17 cellular contexts compared by ENCODE assay signal in genomic region chr20:39547546-39548410, GRCh38.
DNase-seq lines count a peak whose midpoint lies in the region; FAIRE-seq and TF ChIP-seq lines count a peak whose summit lies in the region.
"Had no signal": no experiment of that assay in that cellular context is flagged by ENCODE, and none has a peak within 500 bp of the region (broad histone marks: within the 10 kb centered on the region; RNA-seq: fewer than 3 reads in every experiment).

No MANE protein-coding gene starts in this region.

- peak overlapping the region; percentile 10; the same call in 1 of the 2 replicates for H2BK20ac ChIP-seq in H1 (ENCODE audit: low read length)

- H3K36me3 ChIP-seq in GM06990 (ENCODE audit: control insufficient read depth, insufficient read depth, low read length) (no peaks in the 10 kb centered on the region), Loucy (ENCODE audit: insufficient read depth, low read length) (no peaks in the 10 kb centered on the region), H1 (ENCODE audit: control insufficient read depth in 2 of 4, insufficient read depth in 4 of 4, low read length in 3 of 4) (no peaks in the 10 kb centered on the region), neural progenitor cell (no peaks in the 10 kb centered on the region), neuronal stem cell (replicated peaks in 1 of 2; ENCODE audit: control insufficient read depth in 2 of 2, insufficient read depth in 2 of 2, low read length in 2 of 2) (no peaks in the 10 kb centered on the region)

- H3K18ac ChIP-seq in H1 (ENCODE audit: extremely low read depth, low read length) (no peak overlapping the region), neuronal stem cell (ENCODE audit: low read length) (no peak overlapping the region)

- H3K4me3 ChIP-seq in GM06990 (replicated peaks; ENCODE audit: low read depth, low read length), result no peak overlapping the region
- no peak overlapping the region for H3K4me3 ChIP-seq in Loucy (ENCODE audit: low read length, poor library complexity, severe bottlenecking)
- H3K4me3 ChIP-seq in H1 (ENCODE audit: extremely low read depth in 1 of 4, insufficient read depth in 2 of 4, low read depth in 3 of 4, low read length in 4 of 4), result no peak overlapping the region
- no peak overlapping the region for H3K4me3 ChIP-seq in neural progenitor cell
- H3K4me3 ChIP-seq in neuronal stem cell (ENCODE audit: low read length in 2 of 2), result no peak overlapping the region

- H2BK120ac ChIP-seq in H1 (replicated peaks; ENCODE audit: low read depth, low read length) (no peak overlapping the region), neuronal stem cell (ENCODE audit: low read depth, low read length) (no peak overlapping the region)

- H3K23ac ChIP-seq in H1 (ENCODE audit: insufficient read length) (no peak overlapping the region), neuronal stem cell (ENCODE audit: low read depth, low read length, poor library complexity) (no peak overlapping the region)

- whole genome bisulfite sequencing in H1 (ENCODE audit: extremely low coverage in 1 of 2, insufficient coverage in 1 of 2, insufficient read length in 1 of 2, insufficient replicate concordance in 2 of 2, low coverage in 1 of 2, low lambda C conversion rate in 2 of 2, missing lambda C conversion rate in 1 of 2), 2 experiments, result 91% methylated on average over 6 of the region's 6 CpGs; no CpG with 5 or more reads in 1 of the 2 experiments
- WGBS in neuronal stem cell (ENCODE audit: extremely low coverage in 2 of 2, insufficient read length in 2 of 2, insufficient replicate concordance in 1 of 2), 2 donors, result no CpG with 5 or more reads among the region's 6 CpGs

- H3K56ac ChIP-seq in H1 (replicated peaks; ENCODE audit: insufficient read length, low read depth, low read length), result no peak overlapping the region

- H3K79me2 ChIP-seq in Loucy (ENCODE audit: insufficient read depth, low read length) (no peaks in the 10 kb centered on the region), H1 (ENCODE audit: control insufficient read depth in 1 of 2, insufficient read depth in 2 of 2, low read length in 2 of 2) (no peaks in the 10 kb centered on the region), neural progenitor cell (ENCODE audit: low read depth) (no peaks in the 10 kb centered on the region)

- no peak for FAIRE-seq in H1 (lab: Jason Lieb, UNC)
- FAIRE-seq: GM12892, GM19239 had no signal

- H3K27me3 ChIP-seq in GM06990 (replicated peaks; ENCODE audit: control insufficient read depth, insufficient read depth, low read length), result no peaks in the 10 kb centered on the region
- no peaks in the 10 kb centered on the region for H3K27me3 ChIP-seq in Loucy (ENCODE audit: insufficient read depth, low read length, poor library complexity, severe bottlenecking)
- no peaks in the 10 kb centered on the region for H3K27me3 ChIP-seq in H1 (replicated peaks in 1 of 4; ENCODE audit: control insufficient read depth in 3 of 4, extremely low read depth in 1 of 4, insufficient read depth in 3 of 4, low read length in 3 of 4)
- no peaks in the 10 kb centered on the region for H3K27me3 ChIP-seq in neural progenitor cell
- no peaks in the 10 kb centered on the region for H3K27me3 ChIP-seq in neuronal stem cell (ENCODE audit: control insufficient read depth in 3 of 3, insufficient read depth in 3 of 3, low read depth in 1 of 3, low read length in 3 of 3)

- no peak overlapping the region for H3K27ac Mint-ChIP-seq in neural progenitor cell

- H4K20me1 ChIP-seq in Loucy (ENCODE audit: insufficient read depth, low read length, poor library complexity, severe bottlenecking) (no peaks in the 10 kb centered on the region), H1 (replicated peaks in 1 of 2; ENCODE audit: control insufficient read depth in 1 of 2, insufficient read depth in 2 of 2, low read length in 2 of 2) (no peaks in the 10 kb centered on the region), neural progenitor cell (ENCODE audit: low read depth) (no peaks in the 10 kb centered on the region)

- H3K14ac ChIP-seq in H1 (ENCODE audit: insufficient read length) (no peak overlapping the region), neuronal stem cell (ENCODE audit: low read length) (no peak overlapping the region)

- H3K9ac ChIP-seq in Loucy (ENCODE audit: low read depth, low read length, poor library complexity, severe bottlenecking) (no peak overlapping the region), H1 (replicated peaks in 1 of 4; ENCODE audit: extremely low read depth in 1 of 4, low read depth in 3 of 4, low read length in 3 of 4) (no peak overlapping the region), neural progenitor cell (no peak overlapping the region), neuronal stem cell (ENCODE audit: low read depth, low read length, poor library complexity) (no peak overlapping the region)

- no peak overlapping the region for H2BK12ac ChIP-seq in H1 (ENCODE audit: low read depth, low read length)
- no peak overlapping the region for H2BK12ac ChIP-seq in neuronal stem cell (ENCODE audit: low read length)

- CTCF ChIA-PET in H1 (lab: Charles Lee; ENCODE audit: partially characterized antibody), result interaction anchor here (0.7 to 2.6 kb wide), 10 partner anchors 12 to 435 kb away, joined by 3 to 10 read pairs (median 4); no protein-coding TSS in a partner anchor

- no peak overlapping the region for H4K5ac ChIP-seq in H1 (ENCODE audit: insufficient read length, low read depth, low read length)

- H3K4ac ChIP-seq in H1 (replicated peaks; ENCODE audit: insufficient read length, low read depth, low read length) (no peak overlapping the region), neuronal stem cell (ENCODE audit: low read length) (no peak overlapping the region)

- TF ChIP-seq CTCF in GM06990 (IDR thresholded peaks at IDR 0.05; ENCODE audit: insufficient read depth, low read length, poor library complexity, severe bottlenecking), result peak; percentile 5
- TF ChIP-seq CTCF in Loucy (conservative IDR thresholded peaks at IDR 0.05; ENCODE audit: low read length), result peak; percentile 26; the same call in 1 of the 2 replicates
- TF ChIP-seq CTCF in H1 (IDR thresholded peaks at IDR 0.05; ENCODE audit: control extremely low read depth in 1 of 3, insufficient read depth in 1 of 3, low read depth in 1 of 3, low read length in 3 of 3), result peak in 1 of 3 experiments; percentile 6; a peak in 1 of 4 replicates
- TF ChIP-seq CTCF in neural progenitor cell (IDR thresholded peaks at IDR 0.05), result peak; percentile 16

- H2AFZ ChIP-seq in Loucy (ENCODE audit: low read length) (no peak overlapping the region), H1 (ENCODE audit: low read length) (no peak overlapping the region), neural progenitor cell (replicated peaks) (no peak overlapping the region), neuronal stem cell (ENCODE audit: low read length) (no peak overlapping the region)

- no peak overlapping the region for H3K4me3 Mint-ChIP-seq in neural progenitor cell

- no peak overlapping the region for H4K91ac ChIP-seq in H1 (replicated peaks; ENCODE audit: insufficient read length, low read length)
- H4K91ac ChIP-seq in neuronal stem cell (ENCODE audit: low read depth, low read length, poor library complexity), result no peak overlapping the region

- TF ChIP-seq EP300 in H1 (IDR thresholded peaks at IDR 0.05; ENCODE audit: borderline replicate concordance in 1 of 2, low read depth in 2 of 2, low read length in 2 of 2), result no peak

- DNase-seq in GM06990 (ENCODE audit: extremely low read depth, insufficient read length) (no peak), H1 (ENCODE audit: low read depth in 1 of 2, low spot score in 2 of 2) (no peak), neural progenitor cell (ENCODE audit: low spot score) (no peak), 8988T (no peak), NCI-H226 (no peak), globus pallidus (ENCODE audit: low spot score) (no peak), neuronal stem cell (ENCODE audit: low spot score) (no peak)
- DNase-seq: DMS53, NCI-H1048, NCI-H146, NCI-H2081 treated with DMSO at 0.1 percent for 48 hours, NCI-H2227 treated with DMSO at 0.1 percent for 48 hours, NCI-H526 treated with DMSO at 0.1 percent for 48 hours, Right ventricle myocardium superior had no signal

- H3K27ac ChIP-seq in H1 (ENCODE audit: low read depth, low read length) (no peak overlapping the region), neural progenitor cell (no peak overlapping the region), neuronal stem cell (replicated peaks; ENCODE audit: low read length) (no peak overlapping the region)

- no peaks in the 10 kb centered on the region for H3K4me1 ChIP-seq in Loucy (ENCODE audit: insufficient read depth, low read length, poor library complexity, severe bottlenecking)
- peaks cover 0 to under 1% (median 0%) of the 10 kb centered on the region in 4 experiments; a peak in 1 of 7 replicates for H3K4me1 ChIP-seq in H1 (replicated peaks in 1 of 4; ENCODE audit: control insufficient read depth in 3 of 4, insufficient read depth in 4 of 4, low read length in 3 of 4)
- H3K4me1 ChIP-seq in neural progenitor cell, result peaks cover 4% of the 10 kb centered on the region
- H3K4me1 ChIP-seq in neuronal stem cell (ENCODE audit: control insufficient read depth in 2 of 2, insufficient read depth in 1 of 2, low read depth in 1 of 2, low read length in 2 of 2), result no peaks in the 10 kb centered on the region

- no peaks in the 10 kb centered on the region for H3K23me2 ChIP-seq in H1 (ENCODE audit: low read depth, low read length)

- H3F3A ChIP-seq in Loucy (ENCODE audit: low read depth) (no peaks in the 10 kb centered on the region), neural progenitor cell (ENCODE audit: low read depth) (no peaks in the 10 kb centered on the region)

- no peak for TF ChIP-seq POLR2A in H1 (IDR thresholded peaks at IDR 0.05; ENCODE audit: control extremely low read depth in 1 of 2, low read depth in 2 of 2, low read length in 2 of 2)

- H3K4me2 ChIP-seq in Loucy (ENCODE audit: low read depth, low read length, poor library complexity, severe bottlenecking) (no peak overlapping the region), H1 (ENCODE audit: insufficient read depth in 1 of 2, low read depth in 2 of 2, low read length in 2 of 2) (no peak overlapping the region), neural progenitor cell (no peak overlapping the region), neuronal stem cell (ENCODE audit: insufficient read depth, low read length, poor library complexity, severe bottlenecking) (no peak overlapping the region)

- H2AK5ac ChIP-seq in H1 (ENCODE audit: low read depth, low read length) (no peak overlapping the region), neuronal stem cell (ENCODE audit: low read depth, low read length) (no peak overlapping the region)

- H3K9me3 Mint-ChIP-seq in neural progenitor cell, result no peaks in the 10 kb centered on the region

- H3K27me3 Mint-ChIP-seq in neural progenitor cell (ENCODE audit: insufficient read depth, low read depth), result peaks cover 10% of the 10 kb centered on the region

- H3K36me3 Mint-ChIP-seq in neural progenitor cell, result no peaks in the 10 kb centered on the region

- H2BK5ac ChIP-seq in H1 (ENCODE audit: low read depth, low read length) (no peak overlapping the region), neuronal stem cell (ENCODE audit: low read length) (no peak overlapping the region)

- H3K9me3 ChIP-seq in Loucy (ENCODE audit: insufficient read depth, low read depth, low read length) (no peaks in the 10 kb centered on the region), H1 (ENCODE audit: insufficient read depth in 2 of 2, low read depth in 1 of 2, low read length in 1 of 2) (no peaks in the 10 kb centered on the region), neural progenitor cell (ENCODE audit: low read depth) (no peaks in the 10 kb centered on the region), neuronal stem cell (replicated peaks in 1 of 2; ENCODE audit: control insufficient read depth in 2 of 2, insufficient read depth in 1 of 2, low read depth in 1 of 2, low read length in 2 of 2) (peaks cover 0 to 2% of the 10 kb centered on the region in 2 donors)

- TF ChIP-seq RAD21 in H1 (IDR thresholded peaks at IDR 0.05 in 1 of 2, conservative IDR thresholded peaks at IDR 0.05 in 1 of 2; ENCODE audit: low read depth in 2 of 2, low read length in 2 of 2), result no peak

- no peaks in the 10 kb centered on the region for H3K9me2 ChIP-seq in Loucy (replicated peaks; ENCODE audit: low read depth, low read length)

- no peak overlapping the region for H4K8ac ChIP-seq in H1 (ENCODE audit: extremely low read depth, insufficient read depth, low read length)
- H4K8ac ChIP-seq in neuronal stem cell (ENCODE audit: low read depth, low read length), result no peak overlapping the region

- H2BK15ac ChIP-seq in H1 (ENCODE audit: low read length) (no peak overlapping the region), neuronal stem cell (ENCODE audit: low read length) (no peak overlapping the region)

- H3K79me1 ChIP-seq in H1 (ENCODE audit: low read depth, low read length) (no peaks in the 10 kb centered on the region), neuronal stem cell (ENCODE audit: low read depth, low read length) (no peaks in the 10 kb centered on the region)

- H3K4me1 Mint-ChIP-seq in neural progenitor cell, result peaks cover 14% of the 10 kb centered on the region

- POLR2A ChIA-PET in H1 (lab: Charles Lee; ENCODE audit: partially characterized antibody), result interaction anchor here (0.5 kb wide), 1 partner anchor 1505 kb away, joined by 3 read pairs; no protein-coding TSS in a partner anchor
